Comparison of ENCODE assay signal across 7 cellular contexts in genomic region chr13:79679334-79679733, GRCh38.
A peak's percentile ranks its signal among the peaks of the same experiment; 100 is the strongest.
DNase-seq lines count a peak whose midpoint lies in the region; ATAC-seq, FAIRE-seq and TF ChIP-seq lines count a peak whose summit lies in the region.

No MANE protein-coding gene starts in this region.

- no peaks in the 10 kb centered on the region for H3K4me1 ChIP-seq in left lung

- peaks cover 0 to 3% of the 10 kb centered on the region in 2 donors for H3K9me3 ChIP-seq in left lung

- peak; percentile 12 for DNase-seq in GM04503 (ENCODE audit: low read depth)
- peak; percentile 5 for DNase-seq in HTR-8/SVneo (ENCODE audit: insufficient read length, low spot score)
- DNase-seq in RCC 7860 (ENCODE audit: low spot score) = peak; percentile 36
- DNase-seq in cardiac fibroblast (ENCODE audit: low read depth in 2 of 2) = peak; percentile 82 to 90
- DNase-seq in left lung = peak in 1 of 2 donors; percentile 67
- DNase-seq in stimulated activated CD8-positive, alpha-beta memory T cell treated with anti-CD3 and anti-CD28 coated beads, Interleukin-4, amount 100 ng/mL, for 48 hours = peak; percentile 73

- no peaks in the 10 kb centered on the region for H3K36me3 ChIP-seq in left lung

- FAIRE-seq in HTR-8/SVneo (lab: Jason Lieb, UNC) (no peak), RCC 7860 (lab: Jason Lieb, UNC) (no peak)

- no peak overlapping the region for H3K27ac ChIP-seq in left lung

- TF ChIP-seq CTCF in cardiac fibroblast (IDR thresholded peaks at IDR 0.05; ENCODE audit: low read depth, low read length) (peak; percentile 80), left lung (IDR thresholded peaks at IDR 0.05) (peak; percentile 81 to 82)

- no peaks in the 10 kb centered on the region for H3K27me3 ChIP-seq in left lung

- ATAC-seq in GM21447 (IDR thresholded peaks at IDR 0.05; ENCODE audit: unreplicated experiment) (peak; percentile 65), left lung (peak; percentile 85)

- intact Hi-C loops in left lung (cut with DNase I) = no loop called here

- H3K4me3 ChIP-seq in cardiac fibroblast (replicated peaks in 1 of 2; ENCODE audit: low read depth in 2 of 2, low read length in 2 of 2) (no peak overlapping the region), left lung (no peak overlapping the region)
